ENCODE assay signal across 1 cellular context in genomic region chr15:65331811-65332210, GRCh38.
TF ChIP-seq lines count a peak whose summit lies in the region.

No MANE protein-coding gene starts in this region.

TF ChIP-seq in HepG2, 621 proteins besides CTCF, POLR2A, EP300 and RAD21:
- TF ChIP-seq, protein P1, sequence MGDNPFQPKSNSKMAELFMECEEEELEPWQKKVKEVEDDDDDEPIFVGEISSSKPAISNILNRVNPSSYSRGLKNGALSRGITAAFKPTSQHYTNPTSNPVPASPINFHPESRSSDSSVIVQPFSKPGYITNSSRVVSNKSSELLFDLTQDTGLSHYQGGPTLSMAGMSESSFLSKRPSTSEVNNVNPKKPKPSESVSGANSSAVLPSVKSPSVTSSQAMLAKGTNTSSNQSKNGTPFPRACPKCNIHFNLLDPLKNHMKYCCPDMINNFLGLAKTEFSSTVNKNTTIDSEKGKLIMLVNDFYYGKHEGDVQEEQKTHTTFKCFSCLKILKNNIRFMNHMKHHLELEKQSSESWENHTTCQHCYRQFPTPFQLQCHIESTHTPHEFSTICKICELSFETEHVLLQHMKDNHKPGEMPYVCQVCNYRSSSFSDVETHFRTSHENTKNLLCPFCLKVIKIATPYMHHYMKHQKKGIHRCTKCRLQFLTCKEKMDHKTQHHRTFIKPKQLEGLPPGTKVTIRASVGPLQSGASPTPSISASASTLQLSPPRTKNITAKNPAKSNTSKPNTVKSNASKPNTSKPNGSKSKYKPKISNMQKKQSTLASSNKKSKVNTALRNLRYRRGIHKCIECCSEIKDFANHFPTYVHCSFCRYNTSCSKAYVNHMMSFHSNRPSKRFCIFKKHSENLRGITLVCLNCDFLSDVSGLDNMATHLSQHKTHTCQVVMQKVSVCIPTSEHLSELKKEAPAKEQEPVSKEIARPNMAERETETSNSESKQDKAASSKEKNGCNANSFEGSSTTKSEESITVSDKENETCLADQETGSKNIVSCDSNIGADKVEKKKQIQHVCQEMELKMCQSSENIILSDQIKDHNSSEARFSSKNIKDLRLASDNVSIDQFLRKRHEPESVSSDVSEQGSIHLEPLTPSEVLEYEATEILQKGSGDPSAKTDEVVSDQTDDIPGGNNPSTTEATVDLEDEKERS (CRISPR knock-in tag; IDR thresholded peaks at IDR 0.05), result no peak
- TF ChIP-seq AGO2 (optimal IDR thresholded peaks at IDR 0.05; ENCODE audit: low read depth, low read length), result peak; percentile 57
